In genomic region chr7:10863476-10863875, GRCh38 we compare ENCODE assay signal across 34 cellular contexts.
"Had no signal": no experiment of that assay in that cellular context is flagged by ENCODE, and none has a peak within 500 bp of the region (broad histone marks: within the 10 kb centered on the region; RNA-seq: fewer than 3 reads in every experiment).

No MANE protein-coding gene starts in this region.

- H3K4me2 ChIP-seq: KMS-11 had no signal

- H3K9ac ChIP-seq: KMS-11 had no signal

- H3K36me3 ChIP-seq: MG63 had no signal

- H3K4me3 ChIP-seq: MG63 had no signal

- H3K9me3 ChIP-seq: MG63 had no signal

- H3K27ac ChIP-seq: KMS-11 had no signal

- DNase-seq: Karpas-422, Kasumi-1, MG63, MM.1S, MV-4-11, NCI-H1048, NCI-H1092, NCI-H1092 treated with DMSO at 0.1 percent for 48 hours, NCI-H1105, NCI-H1105 treated with DMSO at 0.1 percent for 48 hours, NCI-H1417, NCI-H1417 treated with DMSO at 0.1 percent for 48 hours, NCI-H1436, NCI-H1436 treated with DMSO at 0.1 percent for 48 hours, NCI-H146, NCI-H1694, NCI-H187, NCI-H187 treated with DMSO at 0.1 percent for 48 hours, NCI-H1930, NCI-H2029, NCI-H2029 treated with DMSO at 0.1 percent for 48 hours, NCI-H2081, NCI-H2081 treated with DMSO at 0.1 percent for 48 hours, NCI-H2107, NCI-H2171, NCI-H2171 treated with DMSO at 0.1 percent for 48 hours, NCI-H2227 treated with DMSO at 0.1 percent for 48 hours, NCI-H226, NCI-H345, NCI-H446, NCI-H446 treated with DMSO at 0.1 percent for 48 hours, NCI-H510A, NCI-H510A treated with DMSO at 0.1 percent for 48 hours had no signal
